ENCODE assay signal across 1 cellular context in the genomic region with DNA sequence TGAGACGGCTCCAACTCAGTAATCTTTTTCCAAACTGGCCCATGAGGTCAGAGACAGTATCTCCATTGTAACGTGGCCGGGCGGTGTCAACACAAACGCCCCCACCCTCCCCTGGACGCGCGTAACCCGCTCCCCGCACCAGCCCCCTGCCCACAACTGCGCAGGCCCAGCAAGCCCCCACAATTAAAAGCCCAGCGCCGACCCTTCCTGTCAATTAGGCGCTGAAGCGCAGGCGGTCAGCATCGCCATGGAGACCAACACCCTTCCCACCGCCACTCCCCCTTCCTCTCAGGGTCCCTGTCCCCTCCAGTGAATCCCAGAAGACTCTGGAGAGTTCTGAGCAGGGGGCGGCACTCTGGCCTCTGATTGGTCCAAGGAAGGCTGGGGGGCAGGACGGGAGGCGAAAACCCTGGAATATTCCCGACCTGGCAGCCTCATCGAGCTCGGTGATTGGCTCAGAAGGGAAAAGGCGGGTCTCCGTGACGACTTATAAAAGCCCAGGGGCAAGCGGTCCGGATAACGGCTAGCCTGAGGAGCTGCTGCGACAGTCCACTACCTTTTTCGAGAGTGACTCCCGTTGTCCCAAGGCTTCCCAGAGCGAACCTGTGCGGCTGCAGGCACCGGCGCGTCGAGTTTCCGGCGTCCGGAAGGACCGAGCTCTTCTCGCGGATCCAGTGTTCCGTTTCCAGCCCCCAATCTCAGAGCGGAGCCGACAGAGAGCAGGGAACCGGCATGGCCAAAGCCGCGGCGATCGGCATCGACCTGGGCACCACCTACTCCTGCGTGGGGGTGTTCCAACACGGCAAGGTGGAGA.
A peak's percentile ranks its signal among the peaks of the same experiment; 100 is the strongest.
TF ChIP-seq lines count a peak whose summit lies in the region.

A gene (plus strand): TSS at position 519 of the 814 bp plus-strand sequence. CDS start 214 bp downstream, at position 733.
A gene (minus strand): TSS at position 259 of the 814 bp plus-strand sequence. CDS start 3,311 bp downstream, outside the sequence.

TF ChIP-seq in K562, 482 proteins besides CTCF, POLR2A, EP300 and RAD21 (continues in another document):
- TF ChIP-seq ZNF583 (CRISPR knock-in tag; IDR thresholded peaks at IDR 0.05) (peak; percentile 81; the same call in 1 of the 2 replicates), ZBTB8A (IDR thresholded peaks at IDR 0.05; ENCODE audit: partially characterized antibody) (no peak), ZKSCAN1 (IDR thresholded peaks at IDR 0.05; ENCODE audit: low read depth, low read length) (no peak), ZNF830 (CRISPR knock-in tag; IDR thresholded peaks at IDR 0.05) (peak; percentile 86; the same call in 1 of the 2 replicates), CBX2 (IDR thresholded peaks at IDR 0.05; ENCODE audit: insufficient read depth, low read length, poor library complexity, severe bottlenecking) (no peak), PHB2 (IDR thresholded peaks at IDR 0.05; ENCODE audit: low read depth) (no peak), TARDBP (IDR thresholded peaks at IDR 0.05) (no peak), LARP7 (IDR thresholded peaks at IDR 0.05) (peak; percentile 71; the same call in 1 of the 2 replicates), TEAD1 (CRISPR knock-in tag; IDR thresholded peaks at IDR 0.05) (peak; percentile 59 to 91; a peak in 3 of 4 replicates), KHSRP (IDR thresholded peaks at IDR 0.05) (no peak), NCOA4 (IDR thresholded peaks at IDR 0.05; ENCODE audit: partially characterized antibody) (no peak), BHLHE40 (IDR thresholded peaks at IDR 0.05; ENCODE audit: low read length) (peak; percentile 41), CTBP1 (IDR thresholded peaks at IDR 0.05; ENCODE audit: borderline replicate concordance) (peak; percentile 85; the same call in 1 of the 2 replicates), CBX1 (IDR thresholded peaks at IDR 0.05; ENCODE audit: low read depth) (peak; percentile 94; the same call in 1 of the 2 replicates), NR1H2 (CRISPR knock-in tag; IDR thresholded peaks at IDR 0.05) (no peak), EHMT2 (IDR thresholded peaks at IDR 0.05) (no peak), L3MBTL2 (IDR thresholded peaks at IDR 0.05) (peak; percentile 77), GABPB2 (CRISPR knock-in tag; conservative IDR thresholded peaks at IDR 0.05) (no peak), PHTF2 (CRISPR knock-in tag; IDR thresholded peaks at IDR 0.05) (peak; percentile 98; the same call in 1 of the 2 replicates), NCOA1 (IDR thresholded peaks at IDR 0.05; ENCODE audit: low read depth) (peak; percentile 77; the same call in 1 of the 2 replicates), ARNT (IDR thresholded peaks at IDR 0.05) (no peak), TCF7 (IDR thresholded peaks at IDR 0.05; ENCODE audit: borderline replicate concordance) (peak; percentile 57; the same call in 1 of the 2 replicates), RBFOX2 (IDR thresholded peaks at IDR 0.05; ENCODE audit: low read depth, low read length) (peak; percentile 98), MEF2A (IDR thresholded peaks at IDR 0.05; ENCODE audit: control insufficient read depth, low read depth, low read length) (0 out of 2 replicates have a peak, but pooled peaks have one; percentile 38), JUND (IDR thresholded peaks at IDR 0.05; ENCODE audit: borderline replicate concordance, low read depth, low read length) (peak; percentile 58), JUND (tag; IDR thresholded peaks at IDR 0.05; ENCODE audit: borderline replicate concordance, low read depth, low read length) (no peak), MAFF (IDR thresholded peaks at IDR 0.05; ENCODE audit: low read length) (no peak; the same call in 1 of the 2 replicates), SLC30A9 (CRISPR knock-in tag; IDR thresholded peaks at IDR 0.05) (no peak), ZNF232 (CRISPR knock-in tag; IDR thresholded peaks at IDR 0.05) (peak; percentile 74; the same call in 1 of the 2 replicates), ZNF124 (CRISPR knock-in tag; IDR thresholded peaks at IDR 0.05) (no peak), MYC (IDR thresholded peaks at IDR 0.05; ENCODE audit: low read depth, low read length) (peak; percentile 58), MYC (CRISPR knock-in tag; IDR thresholded peaks at IDR 0.05; ENCODE audit: borderline replicate concordance, low read depth) (peak; percentile 86; the same call in 1 of the 2 replicates), ZNF445 (CRISPR knock-in tag; IDR thresholded peaks at IDR 0.05; ENCODE audit: low read depth) (no peak), HNRNPH1 (optimal IDR thresholded peaks at IDR 0.05; ENCODE audit: low read depth, low read length) (no peak), BRCA1 (IDR thresholded peaks at IDR 0.05) (no peak), BRCA1 (CRISPR knock-in tag; IDR thresholded peaks at IDR 0.05) (no peak), NFIX (CRISPR knock-in tag; IDR thresholded peaks at IDR 0.05; ENCODE audit: low read depth) (no peak), FOXP1 (CRISPR knock-in tag; IDR thresholded peaks at IDR 0.05) (peak; percentile 81), RNF2 (IDR thresholded peaks at IDR 0.05) (peak; percentile 76), RB1 (IDR thresholded peaks at IDR 0.05; ENCODE audit: low read depth) (peak; percentile 89), EZH2 (IDR thresholded peaks at IDR 0.05; ENCODE audit: borderline replicate concordance, low read depth, low read length) (no peak), HSF4 (CRISPR knock-in tag; IDR thresholded peaks at IDR 0.05; ENCODE audit: borderline replicate concordance) (no peak), ZKSCAN3 (CRISPR knock-in tag; IDR thresholded peaks at IDR 0.05) (no peak), SAP30 (IDR thresholded peaks at IDR 0.05; ENCODE audit: borderline replicate concordance, insufficient read depth, low read depth, low read length, poor library complexity, severe bottlenecking) (peak; percentile 85), CBX5 (IDR thresholded peaks at IDR 0.05; ENCODE audit: borderline replicate concordance, low read depth) (no peak), NCOR1 (IDR thresholded peaks at IDR 0.05) (no peak)
- TF ChIP-seq, protein P1, sequence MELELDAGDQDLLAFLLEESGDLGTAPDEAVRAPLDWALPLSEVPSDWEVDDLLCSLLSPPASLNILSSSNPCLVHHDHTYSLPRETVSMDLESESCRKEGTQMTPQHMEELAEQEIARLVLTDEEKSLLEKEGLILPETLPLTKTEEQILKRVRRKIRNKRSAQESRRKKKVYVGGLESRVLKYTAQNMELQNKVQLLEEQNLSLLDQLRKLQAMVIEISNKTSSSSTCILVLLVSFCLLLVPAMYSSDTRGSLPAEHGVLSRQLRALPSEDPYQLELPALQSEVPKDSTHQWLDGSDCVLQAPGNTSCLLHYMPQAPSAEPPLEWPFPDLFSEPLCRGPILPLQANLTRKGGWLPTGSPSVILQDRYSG (tag; conservative IDR thresholded peaks at IDR 0.05; ENCODE audit: low read depth): no peak
- TF ChIP-seq, protein P2, sequence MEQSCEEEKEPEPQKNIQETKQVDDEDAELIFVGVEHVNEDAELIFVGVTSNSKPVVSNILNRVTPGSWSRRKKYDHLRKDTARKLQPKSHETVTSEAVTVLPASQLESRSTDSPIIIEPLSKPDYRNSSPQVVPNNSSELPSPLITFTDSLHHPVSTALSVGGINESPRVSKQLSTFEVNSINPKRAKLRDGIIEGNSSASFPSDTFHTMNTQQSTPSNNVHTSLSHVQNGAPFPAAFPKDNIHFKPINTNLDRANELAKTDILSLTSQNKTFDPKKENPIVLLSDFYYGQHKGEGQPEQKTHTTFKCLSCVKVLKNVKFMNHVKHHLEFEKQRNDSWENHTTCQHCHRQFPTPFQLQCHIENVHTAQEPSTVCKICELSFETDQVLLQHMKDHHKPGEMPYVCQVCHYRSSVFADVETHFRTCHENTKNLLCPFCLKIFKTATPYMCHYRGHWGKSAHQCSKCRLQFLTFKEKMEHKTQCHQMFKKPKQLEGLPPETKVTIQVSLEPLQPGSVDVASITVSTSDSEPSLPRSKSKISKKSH (CRISPR knock-in tag; IDR thresholded peaks at IDR 0.05): no peak
- TF ChIP-seq, protein P3, sequence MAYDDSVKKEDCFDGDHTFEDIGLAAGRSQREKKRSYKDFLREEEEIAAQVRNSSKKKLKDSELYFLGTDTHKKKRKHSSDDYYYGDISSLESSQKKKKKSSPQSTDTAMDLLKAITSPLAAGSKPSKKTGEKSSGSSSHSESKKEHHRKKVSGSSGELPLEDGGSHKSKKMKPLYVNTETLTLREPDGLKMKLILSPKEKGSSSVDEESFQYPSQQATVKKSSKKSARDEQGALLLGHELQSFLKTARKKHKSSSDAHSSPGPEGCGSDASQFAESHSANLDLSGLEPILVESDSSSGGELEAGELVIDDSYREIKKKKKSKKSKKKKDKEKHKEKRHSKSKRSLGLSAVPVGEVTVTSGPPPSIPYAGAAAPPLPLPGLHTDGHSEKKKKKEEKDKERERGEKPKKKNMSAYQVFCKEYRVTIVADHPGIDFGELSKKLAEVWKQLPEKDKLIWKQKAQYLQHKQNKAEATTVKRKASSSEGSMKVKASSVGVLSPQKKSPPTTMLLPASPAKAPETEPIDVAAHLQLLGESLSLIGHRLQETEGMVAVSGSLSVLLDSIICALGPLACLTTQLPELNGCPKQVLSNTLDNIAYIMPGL (CRISPR knock-in tag; IDR thresholded peaks at IDR 0.05): no peak
- TF ChIP-seq, protein P4, sequence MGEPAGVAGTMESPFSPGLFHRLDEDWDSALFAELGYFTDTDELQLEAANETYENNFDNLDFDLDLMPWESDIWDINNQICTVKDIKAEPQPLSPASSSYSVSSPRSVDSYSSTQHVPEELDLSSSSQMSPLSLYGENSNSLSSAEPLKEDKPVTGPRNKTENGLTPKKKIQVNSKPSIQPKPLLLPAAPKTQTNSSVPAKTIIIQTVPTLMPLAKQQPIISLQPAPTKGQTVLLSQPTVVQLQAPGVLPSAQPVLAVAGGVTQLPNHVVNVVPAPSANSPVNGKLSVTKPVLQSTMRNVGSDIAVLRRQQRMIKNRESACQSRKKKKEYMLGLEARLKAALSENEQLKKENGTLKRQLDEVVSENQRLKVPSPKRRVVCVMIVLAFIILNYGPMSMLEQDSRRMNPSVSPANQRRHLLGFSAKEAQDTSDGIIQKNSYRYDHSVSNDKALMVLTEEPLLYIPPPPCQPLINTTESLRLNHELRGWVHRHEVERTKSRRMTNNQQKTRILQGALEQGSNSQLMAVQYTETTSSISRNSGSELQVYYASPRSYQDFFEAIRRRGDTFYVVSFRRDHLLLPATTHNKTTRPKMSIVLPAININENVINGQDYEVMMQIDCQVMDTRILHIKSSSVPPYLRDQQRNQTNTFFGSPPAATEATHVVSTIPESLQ (CRISPR knock-in tag; IDR thresholded peaks at IDR 0.05): no peak
- TF ChIP-seq, protein P5, sequence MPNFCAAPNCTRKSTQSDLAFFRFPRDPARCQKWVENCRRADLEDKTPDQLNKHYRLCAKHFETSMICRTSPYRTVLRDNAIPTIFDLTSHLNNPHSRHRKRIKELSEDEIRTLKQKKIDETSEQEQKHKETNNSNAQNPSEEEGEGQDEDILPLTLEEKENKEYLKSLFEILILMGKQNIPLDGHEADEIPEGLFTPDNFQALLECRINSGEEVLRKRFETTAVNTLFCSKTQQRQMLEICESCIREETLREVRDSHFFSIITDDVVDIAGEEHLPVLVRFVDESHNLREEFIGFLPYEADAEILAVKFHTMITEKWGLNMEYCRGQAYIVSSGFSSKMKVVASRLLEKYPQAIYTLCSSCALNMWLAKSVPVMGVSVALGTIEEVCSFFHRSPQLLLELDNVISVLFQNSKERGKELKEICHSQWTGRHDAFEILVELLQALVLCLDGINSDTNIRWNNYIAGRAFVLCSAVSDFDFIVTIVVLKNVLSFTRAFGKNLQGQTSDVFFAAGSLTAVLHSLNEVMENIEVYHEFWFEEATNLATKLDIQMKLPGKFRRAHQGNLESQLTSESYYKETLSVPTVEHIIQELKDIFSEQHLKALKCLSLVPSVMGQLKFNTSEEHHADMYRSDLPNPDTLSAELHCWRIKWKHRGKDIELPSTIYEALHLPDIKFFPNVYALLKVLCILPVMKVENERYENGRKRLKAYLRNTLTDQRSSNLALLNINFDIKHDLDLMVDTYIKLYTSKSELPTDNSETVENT (CRISPR knock-in tag; IDR thresholded peaks at IDR 0.05): peak; percentile 97
- TF ChIP-seq, protein P6, sequence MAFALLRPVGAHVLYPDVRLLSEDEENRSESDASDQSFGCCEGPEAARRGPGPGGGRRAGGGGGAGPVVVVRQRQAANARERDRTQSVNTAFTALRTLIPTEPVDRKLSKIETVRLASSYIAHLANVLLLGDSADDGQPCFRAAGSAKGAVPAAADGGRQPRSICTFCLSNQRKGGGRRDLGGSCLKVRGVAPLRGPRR (CRISPR knock-in tag; IDR thresholded peaks at IDR 0.05): no peak
- TF ChIP-seq, protein P7, sequence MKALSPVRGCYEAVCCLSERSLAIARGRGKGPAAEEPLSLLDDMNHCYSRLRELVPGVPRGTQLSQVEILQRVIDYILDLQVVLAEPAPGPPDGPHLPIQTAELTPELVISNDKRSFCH (CRISPR knock-in tag; IDR thresholded peaks at IDR 0.05): no peak
- TF ChIP-seq, protein P7 (tag; IDR thresholded peaks at IDR 0.05): peak; percentile 82
- TF ChIP-seq, protein P8, sequence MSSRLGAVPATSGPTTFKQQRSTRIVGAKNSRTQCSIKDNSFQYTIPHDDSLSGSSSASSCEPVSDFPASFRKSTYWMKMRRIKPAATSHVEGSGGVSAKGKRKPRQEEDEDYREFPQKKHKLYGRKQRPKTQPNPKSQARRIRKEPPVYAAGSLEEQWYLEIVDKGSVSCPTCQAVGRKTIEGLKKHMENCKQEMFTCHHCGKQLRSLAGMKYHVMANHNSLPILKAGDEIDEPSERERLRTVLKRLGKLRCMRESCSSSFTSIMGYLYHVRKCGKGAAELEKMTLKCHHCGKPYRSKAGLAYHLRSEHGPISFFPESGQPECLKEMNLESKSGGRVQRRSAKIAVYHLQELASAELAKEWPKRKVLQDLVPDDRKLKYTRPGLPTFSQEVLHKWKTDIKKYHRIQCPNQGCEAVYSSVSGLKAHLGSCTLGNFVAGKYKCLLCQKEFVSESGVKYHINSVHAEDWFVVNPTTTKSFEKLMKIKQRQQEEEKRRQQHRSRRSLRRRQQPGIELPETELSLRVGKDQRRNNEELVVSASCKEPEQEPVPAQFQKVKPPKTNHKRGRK (tag; IDR thresholded peaks at IDR 0.05): no peak
